ENCODE assay signal across 15 cellular contexts in genomic region chr2:189549440-189549832, GRCh38. TPM values are rescaled to one million over a fixed set of nuclear protein-coding genes. Genes with fewer than 3 reads are reported as not detected.
DNase-seq lines count a peak whose midpoint lies in the region; ATAC-seq and TF ChIP-seq lines count a peak whose summit lies in the region.
"Had no signal": no experiment of that assay in that cellular context is flagged by ENCODE, and none has a peak within 500 bp of the region (broad histone marks: within the 10 kb centered on the region; RNA-seq: fewer than 3 reads in every experiment).

No MANE protein-coding gene starts in this region.

- no peaks in the 10 kb centered on the region for H3K36me3 ChIP-seq in osteoblast (ENCODE audit: insufficient read depth, low read length)
- no peaks in the 10 kb centered on the region for H3K36me3 ChIP-seq in WERI-Rb-1
- no peaks in the 10 kb centered on the region for H3K36me3 ChIP-seq in suprapubic skin

- H4K20me1 ChIP-seq in osteoblast (ENCODE audit: insufficient read depth, low read length), result no peaks in the 10 kb centered on the region

- peak; percentile 48 for DNase-seq in Right ventricle myocardium inferior (ENCODE audit: missing footprints)
- no peak for DNase-seq in cardiac septum (ENCODE audit: low spot score)
- peak; percentile 91 for DNase-seq in fibroblast of the aortic adventitia (ENCODE audit: low read depth)
- no peak for DNase-seq in osteoblast (ENCODE audit: insufficient read length, low spot score, missing footprints)
- DNase-seq in WERI-Rb-1, result no peak
- DNase-seq in suprapubic skin (ENCODE audit: low spot score in 2 of 2), result no peak
- DNase-seq: activated CD8-positive, alpha-beta memory T cell treated with anti-CD3 and anti-CD28 coated beads, Interleukin-2, amount 50 U/mL, for 4 hours; effector CD8-positive, alpha-beta T cell; NCI-H1417; NCI-H69; retina; SHP77 treated with DMSO at 0.1 percent for 48 hours had no signal

- H3K27ac ChIP-seq in osteoblast (ENCODE audit: low read depth, low read length), result peak overlapping the region; percentile 12
- no peak overlapping the region for H3K27ac ChIP-seq in WERI-Rb-1
- no peak overlapping the region for H3K27ac ChIP-seq in suprapubic skin

- TF ChIP-seq POLR2A in suprapubic skin (IDR thresholded peaks at IDR 0.05), result no peak

- TF ChIP-seq CTCF in fibroblast of the aortic adventitia (IDR thresholded peaks at IDR 0.05; ENCODE audit: insufficient read depth, low read length) (no peak), osteoblast (IDR thresholded peaks at IDR 0.05; ENCODE audit: extremely low read depth, low read depth, low read length) (no peak), WERI-Rb-1 (IDR thresholded peaks at IDR 0.05; ENCODE audit: low read depth, low read length) (no peak), suprapubic skin (IDR thresholded peaks at IDR 0.05) (no peak)

- no peak for TF ChIP-seq EP300 in suprapubic skin (IDR thresholded peaks at IDR 0.05)

- H2AFZ ChIP-seq in osteoblast (ENCODE audit: low read length), result peak overlapping the region; percentile 61

- intact Hi-C loops in Right ventricle myocardium inferior (cut with DNase I) (no loop called here), cardiac septum (cut with DNase I) (no loop called here)

- H3K79me2 ChIP-seq in osteoblast (ENCODE audit: insufficient read depth, low read length), result no peaks in the 10 kb centered on the region

- no peak overlapping the region for H3K4me3 ChIP-seq in fibroblast of the aortic adventitia (ENCODE audit: low read depth, low read length)
- no peak overlapping the region for H3K4me3 ChIP-seq in osteoblast (ENCODE audit: insufficient read depth, low read length)
- no peak overlapping the region for H3K4me3 ChIP-seq in WERI-Rb-1 (ENCODE audit: low read depth, low read length)
- no peak overlapping the region for H3K4me3 ChIP-seq in suprapubic skin
- H3K4me3 ChIP-seq: GM12878 had no signal

- H3K9me3 ChIP-seq in osteoblast (ENCODE audit: low read depth, low read length) (no peaks in the 10 kb centered on the region), WERI-Rb-1 (ENCODE audit: severe bottlenecking) (no peaks in the 10 kb centered on the region), suprapubic skin (no peaks in the 10 kb centered on the region)

- WGBS in suprapubic skin, result 28% methylated on average over 2 of the region's 2 CpGs

- ATAC-seq in Right ventricle myocardium inferior, result peak; percentile 45
- ATAC-seq in HG03520 (IDR thresholded peaks at IDR 0.05; ENCODE audit: unreplicated experiment), result no peak
- ATAC-seq in GM21447 (IDR thresholded peaks at IDR 0.05; ENCODE audit: unreplicated experiment), result no peak
- ATAC-seq: GM12878 had no signal

- H3K4me1 ChIP-seq in osteoblast (ENCODE audit: insufficient read depth, low read length) (peaks cover 24% of the 10 kb centered on the region), suprapubic skin (peaks cover 23% of the 10 kb centered on the region)

- H3K4me2 ChIP-seq in osteoblast (ENCODE audit: insufficient read depth, low read length), result no peak overlapping the region

- H3K27me3 ChIP-seq in osteoblast (ENCODE audit: insufficient read depth, low read length) (no peaks in the 10 kb centered on the region), WERI-Rb-1 (ENCODE audit: insufficient read depth, low read depth, severe bottlenecking) (no peaks in the 10 kb centered on the region), suprapubic skin (no peaks in the 10 kb centered on the region)

RNA-seq across cellular contexts. Expression of gene SLC40A1, which starts 31.1 kb away (rescaled TPM):
- total RNA-seq in Right ventricle myocardium inferior, result 51.0 TPM
- total RNA-seq in cardiac septum, result 30.3 TPM
- 19.7 and 306 TPM in 2 replicates for total RNA-seq in fibroblast of the aortic adventitia (ENCODE audit: low replicate concordance)
- total RNA-seq in osteoblast, result 10.9 and 13.6 TPM in 2 replicates
- 10 to 100 TPM; 17.2 to 33.6 (median 19.6) TPM for total RNA-seq in suprapubic skin

Comparison
In these comparisons a context has a peak if more than half of its experiments do, and no peak if none do; other contexts are left out.
1. DNase-seq: peak in Right ventricle myocardium inferior (single experiment) and fibroblast of the aortic adventitia (single experiment); none in cardiac septum (single experiment), osteoblast (single experiment), WERI-Rb-1 (single experiment) and suprapubic skin (0 of 2).